In the genomic region with DNA sequence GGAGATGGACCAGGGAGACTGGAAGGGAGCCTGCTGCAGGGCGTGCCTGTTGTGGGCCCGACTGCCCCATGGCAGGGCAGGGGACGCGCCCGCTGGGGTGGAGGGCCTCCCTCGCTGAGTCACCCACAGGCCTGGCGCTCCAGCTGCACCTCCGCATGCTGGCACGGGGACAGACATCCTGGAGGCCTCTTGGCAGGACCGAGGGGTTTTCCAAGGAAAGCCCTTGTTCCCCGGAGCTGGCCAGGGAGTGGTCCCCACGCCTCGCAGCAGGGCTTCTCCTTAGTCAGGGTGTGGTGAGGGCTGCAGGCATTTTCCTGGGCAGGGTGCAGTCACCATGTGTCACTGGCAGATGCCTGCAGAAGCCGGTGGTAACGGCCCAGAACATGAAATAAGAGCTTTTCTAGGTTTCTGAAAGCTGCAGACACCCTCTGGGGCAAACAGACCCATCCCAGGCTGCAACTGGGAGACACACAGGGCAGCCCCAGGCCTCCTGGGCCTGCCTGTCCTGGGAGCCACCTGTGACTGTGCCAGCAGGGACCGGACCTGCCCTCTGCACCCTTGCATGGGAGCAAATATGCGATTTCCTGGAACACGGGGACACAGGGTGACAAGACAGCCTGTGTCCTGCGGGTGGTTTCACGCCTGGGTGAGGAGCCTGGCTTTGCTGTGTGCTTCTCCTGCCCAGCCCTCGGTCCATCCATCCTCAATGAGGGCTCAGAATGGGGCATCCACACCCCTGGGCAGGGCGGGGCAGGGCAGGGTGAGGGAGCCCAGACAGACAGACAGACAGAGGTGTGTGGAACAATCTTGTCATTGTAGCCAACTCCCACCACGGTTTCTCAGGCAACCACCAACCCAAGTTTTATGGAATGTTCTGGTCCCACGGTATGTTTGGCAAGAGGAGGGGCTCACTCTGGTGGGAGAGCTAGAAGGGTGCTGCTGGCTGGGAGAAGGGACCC, we compare ENCODE assay signal across 11 cellular contexts. TPM values are rescaled to one million over a fixed set of nuclear protein-coding genes. Genes with fewer than 3 reads are reported as not detected.
DNase-seq lines count a peak whose midpoint lies in the region; ATAC-seq and TF ChIP-seq lines count a peak whose summit lies in the region.
"Had no signal": no experiment of that assay in that cellular context is flagged by ENCODE, and none has a peak within 500 bp of the region (broad histone marks: within the 10 kb centered on the region; RNA-seq: fewer than 3 reads in every experiment).

No MANE protein-coding gene starts in this region.

- H3K27ac Mint-ChIP-seq in MCF 10A (ENCODE audit: low read depth, unreplicated experiment): no peak overlapping the region

- peaks cover 27% of the 10 kb centered on the region for H3K4me1 Mint-ChIP-seq in MCF 10A (ENCODE audit: insufficient read depth, unreplicated experiment)

- no TSS peak for BruUV-seq in MCF 10A (replicated peaks; lab: Mats Ljungman, UMichigan)

- intact Hi-C loops in MCF 10A (cut with micrococcal nuclease): no loop called here
- intact Hi-C loops in lower lobe of right lung (cut with DNase I): no loop called here

- CTCF ChIA-PET in MCF 10A (lab: Yijun Ruan, JAX): interaction anchor here (0.6 to 1.0 kb wide), 4 partner anchors 11 to 241 kb away, joined by 3 read pairs; no protein-coding TSS in a partner anchor

- no peak overlapping the region for H3K4me3 ChIP-seq in lower lobe of right lung
- H3K4me3 ChIP-seq: cardiac muscle cell had no signal

- POLR2A ChIA-PET in MCF 10A (lab: Yijun Ruan, JAX): interaction anchor here (0.7 to 1.6 kb wide), 7 partner anchors 10 to 485 kb away, joined by 3 to 4 read pairs (median 3); a partner anchor contains a TSS

- H3K36me3 ChIP-seq in lower lobe of right lung: no peaks in the 10 kb centered on the region
- H3K36me3 ChIP-seq: cardiac muscle cell had no signal

- no peaks in the 10 kb centered on the region for H3K36me3 Mint-ChIP-seq in MCF 10A (ENCODE audit: insufficient read depth, unreplicated experiment)

- H3K9me3 Mint-ChIP-seq in MCF 10A (ENCODE audit: unreplicated experiment): no peaks in the 10 kb centered on the region

- no peaks in the 10 kb centered on the region for H3K9me3 ChIP-seq in lower lobe of right lung

- TF ChIP-seq CTCF in AG09319 (IDR thresholded peaks at IDR 0.05; ENCODE audit: low read depth, low read length) (no peak), MCF 10A (IDR thresholded peaks at IDR 0.05; ENCODE audit: unreplicated experiment) (no peak), lower lobe of right lung (IDR thresholded peaks at IDR 0.05) (no peak)

- H3K27me3 Mint-ChIP-seq in MCF 10A (ENCODE audit: insufficient read depth, unreplicated experiment): peaks cover 23% of the 10 kb centered on the region

- H3K27me3 ChIP-seq in lower lobe of right lung (ENCODE audit: low read depth): no peaks in the 10 kb centered on the region
- H3K27me3 ChIP-seq: cardiac muscle cell had no signal

- no peak overlapping the region for H3K27ac ChIP-seq in lower lobe of right lung
- H3K27ac ChIP-seq: cardiac muscle cell had no signal

- ATAC-seq in lower lobe of right lung (peak; percentile 40 to 47), HG03469 (IDR thresholded peaks at IDR 0.05; ENCODE audit: unreplicated experiment) (no peak), GM21717 (IDR thresholded peaks at IDR 0.05; ENCODE audit: unreplicated experiment) (no peak)
- ATAC-seq: stimulated activated naive CD8-positive, alpha-beta T cell treated with anti-CD3 and anti-CD28 coated beads, Interleukin-15, Interleukin-2, amounts not matched to agents 100 U/mL and 50 U/mL, for 24 hours had no signal

- no peaks in the 10 kb centered on the region for H3K4me1 ChIP-seq in lower lobe of right lung

- DNase-seq in AG09319 (ENCODE audit: extremely low read depth, low read depth) (peak; percentile 22), HT-29 (ENCODE audit: low spot score) (peak; percentile 63), MCF 10A (ENCODE audit: unreplicated experiment) (peak; percentile 97), lower lobe of right lung (no peak), GDM1 (lab: John Stamatoyannopoulos, UW) (no peak), NK-92 (lab: John Stamatoyannopoulos, UW; ENCODE audit: unreplicated experiment) (no peak)
- DNase-seq: head of caudate nucleus; stimulated activated naive CD8-positive, alpha-beta T cell treated with anti-CD3 and anti-CD28 coated beads, Interleukin-15, Interleukin-2, amounts not matched to agents 100 U/mL and 50 U/mL, for 24 hours had no signal

- no peak overlapping the region for H3K4me3 Mint-ChIP-seq in MCF 10A (ENCODE audit: unreplicated experiment)

RNA-seq across cellular contexts. Expression of a gene that starts 43.2 kb away (rescaled TPM):
- total RNA-seq in HT-29 (2014; rRNA removed; shearing (Covaris generic)): 105 and 106 TPM in 2 replicates
- total RNA-seq in MCF 10A (2022): 37.1 and 44.1 TPM in 2 replicates
- total RNA-seq in lower lobe of right lung: 23.0 TPM

Comparison
In these comparisons a context has a peak if more than half of its experiments do, and no peak if none do; other contexts are left out.
1. DNase-seq: peak in AG09319 (single experiment), HT-29 (single experiment) and MCF 10A (single experiment); none in lower lobe of right lung (single experiment), GDM1 (single experiment) and NK-92 (single experiment).
2. ATAC-seq: peak in lower lobe of right lung (2 of 2); none in HG03469 (single experiment) and GM21717 (single experiment).